Comparison of ENCODE assay signal across 15 cellular contexts in genomic region chr4:136651278-136651667, GRCh38.
A peak's percentile ranks its signal among the peaks of the same experiment; 100 is the strongest.
DNase-seq lines count a peak whose midpoint lies in the region; ATAC-seq and TF ChIP-seq lines count a peak whose summit lies in the region.
"Had no signal": no experiment of that assay in that cellular context is flagged by ENCODE, and none has a peak within 500 bp of the region (broad histone marks: within the 10 kb centered on the region; RNA-seq: fewer than 3 reads in every experiment).

No MANE protein-coding gene starts in this region.

- H3K9me3 Mint-ChIP-seq in activated CD8-positive, alpha-beta T cell treated with anti-CD3 and anti-CD28 coated beads for 36 hours: peaks cover 1% of the 10 kb centered on the region

- no TSS peak for BruUV-seq in PC-3 (replicated peaks; lab: Mats Ljungman, UMichigan)

- no peaks in the 10 kb centered on the region for H3K9me2 ChIP-seq in PC-3 (replicated peaks; ENCODE audit: low read length)
- H3K9me2 ChIP-seq: SK-N-SH had no signal

- no peaks in the 10 kb centered on the region for H3K36me3 Mint-ChIP-seq in activated CD8-positive, alpha-beta T cell treated with anti-CD3 and anti-CD28 coated beads for 36 hours (ENCODE audit: low read depth)
- H3K36me3 Mint-ChIP-seq: naive B cell had no signal

- WGBS in stomach, 5 donors: 36 to 57% (median 50%) methylated on average over 1 of the region's 1 CpG

- intact Hi-C loops in PC-3 (cut with micrococcal nuclease) (no loop called here), left lung (cut with DNase I) (no loop called here), stomach (cut with DNase I; ENCODE audit: low total_unique reads) (no loop called here)
- intact Hi-C loops in activated CD8-positive, alpha-beta T cell treated with anti-CD3 and anti-CD28 coated beads for 36 hours (cut with micrococcal nuclease): no loop called here

- no peak overlapping the region for H3K4me3 Mint-ChIP-seq in activated CD8-positive, alpha-beta T cell treated with anti-CD3 and anti-CD28 coated beads for 36 hours
- H3K4me3 Mint-ChIP-seq: naive B cell had no signal

- no peak for TF ChIP-seq CTCF in PC-3 (conservative IDR thresholded peaks at IDR 0.05; ENCODE audit: low read depth, low read length)
- TF ChIP-seq CTCF in left lung (IDR thresholded peaks at IDR 0.05): no peak
- no peak for TF ChIP-seq CTCF in activated CD8-positive, alpha-beta T cell treated with anti-CD3 and anti-CD28 coated beads for 36 hours (IDR thresholded peaks at IDR 0.05)
- TF ChIP-seq CTCF in stomach (IDR thresholded peaks at IDR 0.05): no peak

- TF ChIP-seq POLR2A in stomach (IDR thresholded peaks at IDR 0.05): no peak

- no peaks in the 10 kb centered on the region for H3K4me1 Mint-ChIP-seq in activated CD8-positive, alpha-beta T cell treated with anti-CD3 and anti-CD28 coated beads for 36 hours (ENCODE audit: low read depth)
- H3K4me1 Mint-ChIP-seq: naive B cell had no signal

- no peaks in the 10 kb centered on the region for H3K27me3 ChIP-seq in PC-3 (ENCODE audit: low read length)
- no peaks in the 10 kb centered on the region for H3K27me3 ChIP-seq in left lung
- no peaks in the 10 kb centered on the region for H3K27me3 ChIP-seq in stomach
- H3K27me3 ChIP-seq: heart left ventricle, right atrium auricular region had no signal

- H4K20me1 ChIP-seq in PC-3 (ENCODE audit: low read length): no peaks in the 10 kb centered on the region

- no peak overlapping the region for H2AFZ ChIP-seq in PC-3 (ENCODE audit: low read length)

- POLR2A ChIA-PET in PC-3 (lab: Charles Lee; ENCODE audit: unreplicated experiment): no interaction called here
- POLR2A ChIA-PET in activated CD8-positive, alpha-beta T cell treated with anti-CD3 and anti-CD28 coated beads for 36 hours (lab: Charles Lee): no interaction called here

- H3K4me3 ChIP-seq in PC-3 (ENCODE audit: low read length): no peak overlapping the region
- no peak overlapping the region for H3K4me3 ChIP-seq in left lung
- no peak overlapping the region for H3K4me3 ChIP-seq in stomach
- H3K4me3 ChIP-seq: heart left ventricle, right atrium auricular region had no signal

- H3K27ac Mint-ChIP-seq in activated CD8-positive, alpha-beta T cell treated with anti-CD3 and anti-CD28 coated beads for 36 hours: no peak overlapping the region
- H3K27ac Mint-ChIP-seq: naive B cell had no signal

- H3K4me1 ChIP-seq in PC-3 (ENCODE audit: insufficient read depth, low read length) (peaks cover 17% of the 10 kb centered on the region), left lung (no peaks in the 10 kb centered on the region), stomach (peaks cover 0 to 10% (median 0%) of the 10 kb centered on the region in 4 donors)
- H3K4me1 ChIP-seq: heart left ventricle, right atrium auricular region had no signal

- H3K4me2 ChIP-seq in PC-3 (ENCODE audit: low read length): peak overlapping the region; percentile 53; the same call in 1 of the 2 replicates
- H3K4me2 ChIP-seq: SK-N-SH had no signal

- CTCF ChIA-PET in PC-3 (lab: Charles Lee): no interaction called here
- CTCF ChIA-PET in activated CD8-positive, alpha-beta T cell treated with anti-CD3 and anti-CD28 coated beads for 36 hours (lab: Charles Lee): interaction anchor here (1.5 kb wide), 1 partner anchor 13 kb away, joined by 3 read pairs; no protein-coding TSS in a partner anchor

- H3K36me3 ChIP-seq in PC-3 (ENCODE audit: low read depth, low read length) (no peaks in the 10 kb centered on the region), left lung (no peaks in the 10 kb centered on the region), stomach (no peaks in the 10 kb centered on the region)
- H3K36me3 ChIP-seq: heart left ventricle, right atrium auricular region had no signal

- peak overlapping the region; percentile 72 for H3K9ac ChIP-seq in PC-3 (ENCODE audit: low read length)
- H3K9ac ChIP-seq: SK-N-SH had no signal

- ATAC-seq in GM18511 (IDR thresholded peaks at IDR 0.05; ENCODE audit: unreplicated experiment) (peak; percentile 59), HG02798 (IDR thresholded peaks at IDR 0.05; ENCODE audit: poor library complexity, unreplicated experiment) (peak; percentile 41), PC-3 (peak; percentile 89), left lung (no peak), GM18873 (IDR thresholded peaks at IDR 0.05; ENCODE audit: low FRiP score, unreplicated experiment) (no peak)
- no peak for ATAC-seq in activated CD8-positive, alpha-beta T cell treated with anti-CD3 and anti-CD28 coated beads for 36 hours
- ATAC-seq: heart left ventricle had no signal

- no peaks in the 10 kb centered on the region for H3F3A ChIP-seq in PC-3 (ENCODE audit: low read length, unreplicated experiment)

- H3K27me3 Mint-ChIP-seq in activated CD8-positive, alpha-beta T cell treated with anti-CD3 and anti-CD28 coated beads for 36 hours: no peaks in the 10 kb centered on the region
- H3K27me3 Mint-ChIP-seq: naive B cell had no signal

- DNase-seq in PC-3 (peak; percentile 46), kidney tubule cell (ENCODE audit: low spot score) (peak; percentile 52), left lung (no peak), stomach (no peak)
- no peak for DNase-seq in activated CD8-positive, alpha-beta T cell treated with anti-CD3 and anti-CD28 coated beads for 36 hours
- DNase-seq: activated CD8-positive, alpha-beta memory T cell treated with anti-CD3 and anti-CD28 coated beads for 24 hours; activated gamma-delta T cell treated with Interleukin-2 at 50 U/mL for 16 hours; heart left ventricle; naive B cell; SK-N-SH; stimulated activated CD4-positive, alpha-beta T cell treated with anti-CD3 and anti-CD28 coated beads, Interleukin-2, amount 100 ng/mL, for 24 hours had no signal

- no peak for TF ChIP-seq EP300 in stomach (IDR thresholded peaks at IDR 0.05)

- no peaks in the 10 kb centered on the region for H3K79me2 ChIP-seq in PC-3 (ENCODE audit: low read length)

- peak overlapping the region; percentile 94 for H3K27ac ChIP-seq in PC-3 (ENCODE audit: low read length)
- no peak overlapping the region for H3K27ac ChIP-seq in left lung
- H3K27ac ChIP-seq in stomach: no peak overlapping the region
- H3K27ac ChIP-seq: heart left ventricle, right atrium auricular region had no signal

- H3K9me3 ChIP-seq in PC-3 (ENCODE audit: low read length): no peaks in the 10 kb centered on the region
- H3K9me3 ChIP-seq in left lung: no peaks in the 10 kb centered on the region
- no peaks in the 10 kb centered on the region for H3K9me3 ChIP-seq in stomach
- H3K9me3 ChIP-seq: heart left ventricle, right atrium auricular region, SK-N-SH had no signal

Comparison
In these comparisons a context has a peak if more than half of its experiments do, and no peak if none do; other contexts are left out.
1. ATAC-seq: peak in GM18511 (single experiment), HG02798 (single experiment) and PC-3 (single experiment); none in left lung (single experiment), activated CD8-positive, alpha-beta T cell treated with anti-CD3 and anti-CD28 coated beads for 36 hours (single experiment) and GM18873 (single experiment).
2. DNase-seq: peak in PC-3 (single experiment) and kidney tubule cell (single experiment); none in left lung (0 of 2), activated CD8-positive, alpha-beta T cell treated with anti-CD3 and anti-CD28 coated beads for 36 hours (single experiment) and stomach (single experiment).